Comparison of ENCODE assay signal across 8 cellular contexts in genomic region chr1:156706647-156707008, GRCh38. TPM values are rescaled to one million over a fixed set of nuclear protein-coding genes. Genes with fewer than 3 reads are reported as not detected.
DNase-seq lines count a peak whose midpoint lies in the region; ATAC-seq and TF ChIP-seq lines count a peak whose summit lies in the region.

No MANE protein-coding gene starts in this region.

- DNase-seq in RWPE1 (ENCODE audit: low spot score) (no peak), epithelial cell of esophagus (ENCODE audit: low read depth) (no peak), glomerular visceral epithelial cell (ENCODE audit: extremely low spot score) (no peak), HEK293T (ENCODE audit: extremely low spot score) (no peak)
- DNase-seq in naive thymus-derived CD8-positive, alpha-beta T cell = peak in 3 of 10 donors; percentile 6 to 42 (median 26)

- CTCF ChIA-PET in RWPE1 (lab: Yijun Ruan, JAX) = interaction anchor here (1.3 to 17.0 kb wide), 6 partner anchors 9 to 46 kb away, joined by 3 to 225 read pairs (median 8); partner anchors contain the start of genes ISG20L2 and METTL25B
- CTCF ChIA-PET in HEK293T (lab: Yijun Ruan, JAX) = interaction anchor here (0.7 to 20.6 kb wide), 12 partner anchors 9 to 164 kb away, joined by 3 to 429 read pairs (median 8); partner anchors contain the start of genes ISG20L2 and METTL25B

- peak overlapping the region; percentile 85 to 98 (median 91) for H3K4me3 Mint-ChIP-seq in naive thymus-derived CD8-positive, alpha-beta T cell

- H3K4me2 ChIP-seq in DOHH2 (ENCODE audit: low read length) = peak overlapping the region; percentile 81

- no peaks in the 10 kb centered on the region for H3K9me3 Mint-ChIP-seq in naive thymus-derived CD8-positive, alpha-beta T cell

- H3K4me3 ChIP-seq in DOHH2 (ENCODE audit: low read length) (peak overlapping the region; percentile 67), epithelial cell of esophagus (ENCODE audit: low read length) (peak overlapping the region; percentile 80)

- peaks cover 20% of the 10 kb centered on the region for H3K4me1 ChIP-seq in DOHH2 (ENCODE audit: control insufficient read depth, low read length)

- no peaks in the 10 kb centered on the region for H3K36me3 ChIP-seq in DOHH2 (ENCODE audit: control insufficient read depth, low read length)

- H3F3A ChIP-seq in DOHH2 (ENCODE audit: control insufficient read depth, insufficient read depth) = no peaks in the 10 kb centered on the region

- no peaks in the 10 kb centered on the region for H3K9me3 ChIP-seq in DOHH2 (ENCODE audit: control insufficient read depth, insufficient read depth, low read length)

- no peaks in the 10 kb centered on the region for H3K79me2 ChIP-seq in DOHH2 (ENCODE audit: control insufficient read depth, low read length)

- no peak for TF ChIP-seq CTCF in DOHH2 (IDR thresholded peaks at IDR 0.05; ENCODE audit: low read depth, low read length, poor library complexity, severe bottlenecking)
- TF ChIP-seq CTCF in RWPE1 (conservative IDR thresholded peaks at IDR 0.05; ENCODE audit: low read depth) = no peak
- TF ChIP-seq CTCF in epithelial cell of esophagus (IDR thresholded peaks at IDR 0.05; ENCODE audit: insufficient read depth, low read depth, low read length, missing control alignments) = no peak

- no peaks in the 10 kb centered on the region for H3K9me2 ChIP-seq in DOHH2 (replicated peaks; ENCODE audit: control insufficient read depth, low read length)

- peaks cover 0 to 18% (median 11%) of the 10 kb centered on the region in 5 donors for H3K27me3 Mint-ChIP-seq in naive thymus-derived CD8-positive, alpha-beta T cell

- H3K4me1 Mint-ChIP-seq in naive thymus-derived CD8-positive, alpha-beta T cell = peaks cover 13 to 33% (median 29%) of the 10 kb centered on the region in 4 donors

- POLR2A ChIA-PET in RWPE1 (lab: Yijun Ruan, JAX; ENCODE audit: low non-redundant PET) = interaction anchor here (0.7 kb wide), 1 partner anchor 45 kb away, joined by 7 read pairs; no protein-coding TSS in a partner anchor
- POLR2A ChIA-PET in naive thymus-derived CD8-positive, alpha-beta T cell (lab: Charles Lee) = interaction anchor here (1.0 to 4.8 kb wide), 6 partner anchors 17 to 249 kb away, joined by 3 to 33 read pairs (median 8); partner anchors contain the start of genes ISG20L2, METTL25B, MRPL24 and PRCC
- POLR2A ChIA-PET in HEK293T (lab: Yijun Ruan, JAX) = interaction anchor here (0.6 to 9.5 kb wide), 9 partner anchors 17 to 107 kb away, joined by 3 to 120 read pairs (median 4); partner anchors contain the start of genes ISG20L2, METTL25B, MRPL24 and NES

- peaks cover 53% of the 10 kb centered on the region for H3K27me3 ChIP-seq in DOHH2 (ENCODE audit: control insufficient read depth, low read length)

- no peak overlapping the region for H3K27ac ChIP-seq in DOHH2 (ENCODE audit: low read depth, low read length)
- peak overlapping the region; percentile 95 for H3K27ac ChIP-seq in RWPE1

- 0 out of 2 replicates have a peak, but pooled peaks cover 3% of the 10 kb centered on the region for H4K20me1 ChIP-seq in DOHH2 (ENCODE audit: control insufficient read depth, insufficient read depth, low read depth, low read length)

- H3K27ac Mint-ChIP-seq in naive thymus-derived CD8-positive, alpha-beta T cell = peak overlapping the region; percentile 53 to 95 (median 91)

- H3K36me3 Mint-ChIP-seq in naive thymus-derived CD8-positive, alpha-beta T cell = no peaks in the 10 kb centered on the region

- peak; percentile 27 to 29 for ATAC-seq in naive thymus-derived CD8-positive, alpha-beta T cell
- ATAC-seq in HG03095 (IDR thresholded peaks at IDR 0.05; ENCODE audit: unreplicated experiment) (no peak), GM19455 (IDR thresholded peaks at IDR 0.05; ENCODE audit: unreplicated experiment) (no peak)

TF ChIP-seq in HEK293T, 16 proteins besides CTCF, POLR2A, EP300 and RAD21:
- no peak for TF ChIP-seq SP1 (IDR thresholded peaks at IDR 0.05)
- TF ChIP-seq TARDBP (IDR thresholded peaks at IDR 0.05) = no peak
- no peak for TF ChIP-seq FOXA1 (IDR thresholded peaks at IDR 0.05)
- no peak for TF ChIP-seq HDGF (IDR thresholded peaks at IDR 0.05; ENCODE audit: borderline replicate concordance)
- no peak for TF ChIP-seq BHLHE40 (IDR thresholded peaks at IDR 0.05; ENCODE audit: borderline replicate concordance)
- no peak for TF ChIP-seq ARNT (IDR thresholded peaks at IDR 0.05)
- no peak for TF ChIP-seq FOXM1 (IDR thresholded peaks at IDR 0.05; ENCODE audit: borderline replicate concordance)
- no peak for TF ChIP-seq ELF4 (IDR thresholded peaks at IDR 0.05)
- TF ChIP-seq NFRKB (IDR thresholded peaks at IDR 0.05) = no peak
- TF ChIP-seq L3MBTL2 (conservative IDR thresholded peaks at IDR 0.05) = no peak
- TF ChIP-seq CTBP1 (IDR thresholded peaks at IDR 0.05; ENCODE audit: borderline replicate concordance) = no peak
- no peak for TF ChIP-seq FOXK2 (IDR thresholded peaks at IDR 0.05)
- TF ChIP-seq ZNF384 (IDR thresholded peaks at IDR 0.05) = no peak
- no peak for TF ChIP-seq PKNOX1 (IDR thresholded peaks at IDR 0.05)
- TF ChIP-seq LEF1 (IDR thresholded peaks at IDR 0.05; ENCODE audit: borderline replicate concordance) = no peak

RNA-seq across cellular contexts. Expression of gene CRABP2, which starts 1.2 kb away (rescaled TPM):
- 1 to 10 TPM in 1 of 2 experiments, under 1 TPM in 1; 0.44 to 2.9 TPM for total RNA-seq in naive thymus-derived CD8-positive, alpha-beta T cell
- polyA plus RNA-seq in naive thymus-derived CD8-positive, alpha-beta T cell = not detected

RNA-seq across cellular contexts. Expression of gene METTL25B, which starts 21.6 kb away (rescaled TPM):
- 10 to 100 TPM; 33.6 to 39.3 TPM for total RNA-seq in naive thymus-derived CD8-positive, alpha-beta T cell
- 1 to 10 TPM; 2.3 to 6.7 (median 5.6) TPM for polyA plus RNA-seq in naive thymus-derived CD8-positive, alpha-beta T cell

RNA-seq across cellular contexts. Expression of gene ISG20L2, which starts 21.9 kb away (rescaled TPM):
- 10 to 100 TPM; 45.0 to 50.3 TPM for total RNA-seq in naive thymus-derived CD8-positive, alpha-beta T cell
- polyA plus RNA-seq in naive thymus-derived CD8-positive, alpha-beta T cell = 10 to 100 TPM; 20.0 to 23.4 (median 20.7) TPM

RNA-seq across cellular contexts. Expression of gene NES, which starts 29.4 kb away (rescaled TPM):
- total RNA-seq in naive thymus-derived CD8-positive, alpha-beta T cell = not detected
- polyA plus RNA-seq in naive thymus-derived CD8-positive, alpha-beta T cell = not detected

RNA-seq across cellular contexts. Expression of gene MRPL24, which starts 34.3 kb away (rescaled TPM):
- total RNA-seq in naive thymus-derived CD8-positive, alpha-beta T cell = 10 to 100 TPM; 49.7 to 56.9 TPM
- 100 to 1,000 TPM in 2 of 3 donors, 10 to 100 TPM in 1; 98.6 to 109 (median 103) TPM for polyA plus RNA-seq in naive thymus-derived CD8-positive, alpha-beta T cell

Comparison
In these comparisons a context has a peak if more than half of its experiments do, and no peak if none do; other contexts are left out.
1. ATAC-seq: peak in naive thymus-derived CD8-positive, alpha-beta T cell (2 of 2); none in HG03095 (single experiment) and GM19455 (single experiment).